Comparison of ENCODE assay signal across 8 cellular contexts in the genomic region with DNA sequence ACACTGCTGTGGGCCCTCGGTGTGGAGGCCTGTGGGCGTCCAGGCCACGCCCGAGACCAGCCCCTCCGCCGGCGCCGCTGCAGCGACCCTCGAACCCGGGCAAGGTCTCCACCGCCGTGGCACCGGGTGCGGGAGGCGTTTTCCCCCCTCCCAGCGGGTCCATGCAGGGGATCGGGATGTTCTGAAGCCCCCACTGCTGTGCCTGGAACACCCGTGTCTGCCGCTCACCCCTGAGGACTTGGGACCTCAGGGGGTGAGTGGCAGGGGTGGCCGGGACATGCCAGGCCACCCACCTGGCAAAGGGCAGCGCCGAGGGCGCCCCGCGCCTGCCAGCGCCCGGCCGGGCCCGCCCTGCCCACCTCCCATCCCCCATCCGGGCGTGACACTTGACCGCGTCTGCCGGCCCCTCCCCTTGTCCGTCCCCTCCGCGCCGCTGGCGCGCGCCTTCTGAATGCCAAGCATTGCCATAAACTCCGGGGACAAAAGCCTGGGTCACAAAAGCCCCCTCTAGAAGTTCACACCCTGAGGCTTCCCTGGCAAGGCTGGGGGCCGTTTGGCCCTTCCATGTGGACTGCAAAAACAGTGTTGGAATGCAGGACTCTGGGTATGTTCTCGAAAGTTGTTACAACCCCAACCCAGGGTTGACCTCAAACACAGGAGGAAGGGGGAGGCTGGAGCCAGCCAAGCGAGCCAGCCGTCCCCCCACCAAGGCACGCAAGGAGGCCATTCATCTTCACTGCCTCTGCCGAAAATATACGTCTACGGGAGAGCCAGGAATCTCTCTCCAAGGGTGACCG. TPM values are rescaled to one million over a fixed set of nuclear protein-coding genes. Genes with fewer than 3 reads are reported as not detected.
DNase-seq lines count a peak whose midpoint lies in the region; ATAC-seq and TF ChIP-seq lines count a peak whose summit lies in the region.

No MANE protein-coding gene starts in this region.

- CTCF ChIA-PET in HCT116 (lab: Charles Lee) = no interaction called here

- H3K4me1 ChIP-seq in HCT116 (ENCODE audit: control insufficient read depth in 1 of 2, insufficient read depth in 2 of 2, low read length in 2 of 2) (peaks cover 0 to 23% of the 10 kb centered on the region in 2 experiments; a peak in 2 of 4 replicates), hepatocyte (ENCODE audit: insufficient read depth) (peaks cover 31% of the 10 kb centered on the region)

- DNase-seq in GM06990 (ENCODE audit: extremely low read depth, insufficient read length) (peak; percentile 74), HCT116 (ENCODE audit: low read depth, low spot score) (no peak), NOMO-1 treated with dmso at 0.1 percent for 144 hours (lab: John Stamatoyannopoulos, UW; ENCODE audit: unreplicated experiment) (peak; percentile 15), amniotic epithelial cell (ENCODE audit: low read depth) (peak; percentile 37), hepatocyte (ENCODE audit: low spot score) (peak; percentile 72), retina (peak; percentile 71), NCI-H2081 treated with DMSO at 0.1 percent for 48 hours (lab: John Stamatoyannopoulos, UW) (no peak), NCI-H524 treated with DMSO at 0.1 percent for 48 hours (lab: John Stamatoyannopoulos, UW) (no peak)

- no peak for TF ChIP-seq RAD21 in HCT116 (IDR thresholded peaks at IDR 0.05; ENCODE audit: low read depth)

- H3K9me3 ChIP-seq in HCT116 (ENCODE audit: control insufficient read depth in 1 of 2, insufficient read depth in 1 of 2, low read depth in 1 of 2, low read length in 2 of 2) (no peaks in the 10 kb centered on the region), hepatocyte (ENCODE audit: low read depth) (no peaks in the 10 kb centered on the region)

- peak overlapping the region; percentile 82 for H3K4me2 ChIP-seq in HCT116 (ENCODE audit: low read length)
- H3K4me2 ChIP-seq in hepatocyte = peak overlapping the region; percentile 93

- ATAC-seq in HCT116 = peak; percentile 62

- POLR2A ChIA-PET in HCT116 (lab: Charles Lee) = interaction anchor here (0.9 to 1.3 kb wide), 4 partner anchors 50 to 235 kb away, joined by 3 to 5 read pairs (median 4); a partner anchor contains a TSS

- intact Hi-C loops in HCT116 (cut with micrococcal nuclease) = no loop called here

- 57% methylated on average over 37 of the region's 52 CpGs for WGBS in hepatocyte (ENCODE audit: low lambda C conversion rate, missing lambda C conversion rate)

- H3K36me3 ChIP-seq in GM06990 (ENCODE audit: control insufficient read depth, insufficient read depth, low read length) (no peaks in the 10 kb centered on the region; the same call in 1 of the 2 replicates), HCT116 (ENCODE audit: control insufficient read depth in 1 of 2, insufficient read depth in 2 of 2, low read length in 2 of 2) (no peaks in the 10 kb centered on the region), hepatocyte (replicated peaks; ENCODE audit: insufficient read depth, low read depth) (no peaks in the 10 kb centered on the region)

- TF ChIP-seq CTCF in GM06990 (IDR thresholded peaks at IDR 0.05; ENCODE audit: insufficient read depth, low read length, poor library complexity, severe bottlenecking) (no peak), HCT116 (IDR thresholded peaks at IDR 0.05 in 2 of 3, conservative IDR thresholded peaks at IDR 0.05 in 1 of 3; ENCODE audit: borderline replicate concordance in 1 of 3, insufficient read depth in 1 of 3, low read depth in 2 of 3, low read length in 2 of 3) (no peak), hepatocyte (IDR thresholded peaks at IDR 0.05; ENCODE audit: poor library complexity) (no peak)

- H3K27me3 ChIP-seq in GM06990 (replicated peaks; ENCODE audit: control insufficient read depth, insufficient read depth, low read length) (no peaks in the 10 kb centered on the region), HCT116 (ENCODE audit: insufficient read depth, low read length) (no peaks in the 10 kb centered on the region), hepatocyte (no peaks in the 10 kb centered on the region)

- RAD21 ChIA-PET in HCT116 (lab: Charles Lee; ENCODE audit: low non-redundant PET in 1 of 2, low total read pairs in 2 of 2, uncharacterized antibody in 2 of 2, unreplicated experiment in 2 of 2) = no interaction called here

- H4K20me1 ChIP-seq in HCT116 (ENCODE audit: insufficient read depth) (no peaks in the 10 kb centered on the region), hepatocyte (ENCODE audit: insufficient read depth, poor library complexity, severe bottlenecking) (peaks cover 39% of the 10 kb centered on the region)

- no TSS peak for BruUV-seq in HCT116 (replicated peaks; lab: Mats Ljungman, UMichigan)

- H3K4me3 ChIP-seq in GM06990 (replicated peaks; ENCODE audit: low read depth, low read length) = peak overlapping the region; percentile 80
- H3K4me3 ChIP-seq in HCT116 (replicated peaks in 1 of 2; ENCODE audit: low read depth in 1 of 2, low read length in 2 of 2) = peak overlapping the region; percentile 54 to 73
- no peak overlapping the region for H3K4me3 ChIP-seq in hepatocyte

- H3K79me2 ChIP-seq in HCT116 (ENCODE audit: insufficient read depth, low read length) (peaks cover 38% of the 10 kb centered on the region), hepatocyte (peaks cover 41% of the 10 kb centered on the region)

- peak overlapping the region; percentile 83 for H3K9ac ChIP-seq in HCT116 (ENCODE audit: low read length)

- no peak for TF ChIP-seq POLR2A in HCT116 (IDR thresholded peaks at IDR 0.05; ENCODE audit: borderline replicate concordance, extremely low read depth, insufficient read depth, insufficient read length)

- H2AFZ ChIP-seq in HCT116 (ENCODE audit: low read depth, low read length, poor library complexity, severe bottlenecking) (no peak overlapping the region), hepatocyte (no peak overlapping the region)

- H3K27ac ChIP-seq in HCT116 (ENCODE audit: low read depth, low read length) (peak overlapping the region; percentile 89), hepatocyte (peak overlapping the region; percentile 97)

- H3K9me2 ChIP-seq in HCT116 (ENCODE audit: insufficient read depth) (no peaks in the 10 kb centered on the region), hepatocyte (replicated peaks; ENCODE audit: insufficient read depth) (no peaks in the 10 kb centered on the region)

TF ChIP-seq in HCT116, 20 proteins besides CTCF, POLR2A, EP300 and RAD21:
- TF ChIP-seq ZFX (IDR thresholded peaks at IDR 0.05) (peak; percentile 54; the same call in 1 of the 2 replicates), EZH2phosphoT487 (IDR thresholded peaks at IDR 0.05; ENCODE audit: borderline replicate concordance) (no peak), SRF (IDR thresholded peaks at IDR 0.05; ENCODE audit: low read depth) (no peak)
TF ChIP-seq in HCT116: peak in this region for 1.

RNA-seq across cellular contexts. Expression of a gene that starts 0.8 kb away (rescaled TPM):
- 1.1 TPM for total RNA-seq in HCT116 (2021; ENCODE audit: unreplicated experiment)
- 0.09 and 0.11 TPM in 2 replicates for polyA plus RNA-seq in HCT116 (2012)
- 6.6 and 7.9 TPM in 2 replicates for total RNA-seq in hepatocyte
- polyA plus RNA-seq in hepatocyte = 3.1 and 4.0 TPM in 2 replicates

Comparison
In these comparisons a context has a peak if more than half of its experiments do, and no peak if none do; other contexts are left out.
1. DNase-seq: peak in GM06990 (single experiment), NOMO-1 treated with dmso at 0.1 percent for 144 hours (single experiment), amniotic epithelial cell (single experiment), hepatocyte (single experiment) and retina (single experiment); none in HCT116 (single experiment), NCI-H2081 treated with DMSO at 0.1 percent for 48 hours (single experiment) and NCI-H524 treated with DMSO at 0.1 percent for 48 hours (single experiment).